In the genomic region with DNA sequence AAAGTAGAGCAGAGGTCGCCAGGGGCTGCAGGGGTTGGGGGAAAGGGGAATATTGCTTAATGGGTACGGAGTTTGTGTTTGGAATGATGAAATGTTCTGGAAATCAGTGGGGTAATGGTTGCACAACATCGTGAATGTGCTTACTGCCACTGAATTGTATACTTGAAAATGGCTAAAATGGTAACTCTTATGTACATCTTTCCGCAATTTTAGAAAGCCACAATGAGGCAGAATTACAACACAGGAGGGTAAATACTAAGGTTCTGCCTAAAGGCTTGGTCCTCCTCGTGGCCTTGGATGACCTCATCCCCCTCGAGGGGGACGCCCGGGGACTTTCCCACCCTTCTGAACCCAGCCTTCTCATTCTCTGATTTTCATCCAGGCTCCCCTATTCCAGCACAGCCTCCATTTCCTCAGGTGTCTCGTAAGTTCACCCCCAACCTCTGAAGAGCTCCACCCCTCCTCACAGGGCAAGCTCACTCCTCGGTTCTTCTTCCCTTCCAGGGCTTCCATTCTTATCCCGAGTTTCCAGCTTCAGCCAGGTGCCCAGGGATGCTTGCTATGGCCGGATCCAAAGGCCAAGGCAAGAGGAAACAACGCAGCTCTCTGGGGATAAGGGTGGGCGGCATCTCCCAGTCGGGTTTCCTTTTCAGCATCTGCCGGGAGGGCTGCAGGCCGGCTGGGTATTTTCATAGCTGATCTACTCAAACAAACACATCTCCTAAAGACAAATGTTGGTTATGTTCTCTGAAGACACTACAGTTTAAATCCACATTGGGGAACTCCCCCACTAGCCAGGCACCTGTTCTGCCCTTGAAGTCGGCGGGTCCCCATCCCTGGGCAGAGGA, we compare ENCODE assay signal across 11 cellular contexts.
DNase-seq lines count a peak whose midpoint lies in the region; ATAC-seq, FAIRE-seq and TF ChIP-seq lines count a peak whose summit lies in the region.
"Had no signal": no experiment of that assay in that cellular context is flagged by ENCODE, and none has a peak within 500 bp of the region (broad histone marks: within the 10 kb centered on the region; RNA-seq: fewer than 3 reads in every experiment).

No MANE protein-coding gene starts in this region.

- H3K4me1 Mint-ChIP-seq in stimulated activated effector memory CD8-positive, alpha-beta T cell treated with anti-CD3 and anti-CD28 coated beads, Interleukin-12 subunit alpha, Interleukin-12 subunit beta, amount 100 ng/mL, for 72 hours: peaks cover 16% of the 10 kb centered on the region

- H3K27ac Mint-ChIP-seq in stimulated activated effector memory CD8-positive, alpha-beta T cell treated with anti-CD3 and anti-CD28 coated beads, Interleukin-12 subunit alpha, Interleukin-12 subunit beta, amount 100 ng/mL, for 72 hours: no peak overlapping the region

- no peak overlapping the region for H3K27ac ChIP-seq in small intestine (ENCODE audit: low read depth in 1 of 2, low read length in 1 of 2)

- WGBS in small intestine, 3 donors: 66 to 76% (median 71%) methylated on average over 19 of the region's 19 CpGs

- peak overlapping the region; percentile 24 for H3K9ac ChIP-seq in adipocyte (ENCODE audit: low read length)

- no peaks in the 10 kb centered on the region for H3K9me3 ChIP-seq in adipocyte (ENCODE audit: control insufficient read depth, low read length)
- H3K9me3 ChIP-seq in small intestine (ENCODE audit: control insufficient read depth, low read depth): no peaks in the 10 kb centered on the region

- no peaks in the 10 kb centered on the region for H3K9me3 Mint-ChIP-seq in stimulated activated effector memory CD8-positive, alpha-beta T cell treated with anti-CD3 and anti-CD28 coated beads, Interleukin-12 subunit alpha, Interleukin-12 subunit beta, amount 100 ng/mL, for 72 hours

- H3K4me3 ChIP-seq in adipocyte (ENCODE audit: low read length) (no peak overlapping the region), small intestine (ENCODE audit: low read depth in 1 of 2, low read length in 2 of 2) (no peak overlapping the region)

- no peak overlapping the region for H3K4me3 Mint-ChIP-seq in stimulated activated effector memory CD8-positive, alpha-beta T cell treated with anti-CD3 and anti-CD28 coated beads, Interleukin-12 subunit alpha, Interleukin-12 subunit beta, amount 100 ng/mL, for 72 hours

- peaks cover 59% of the 10 kb centered on the region for H3K4me1 ChIP-seq in adipocyte (ENCODE audit: control insufficient read depth, insufficient read depth, low read length)
- no peaks in the 10 kb centered on the region for H3K4me1 ChIP-seq in small intestine (ENCODE audit: control insufficient read depth in 2 of 2, insufficient read depth in 1 of 2, low read depth in 1 of 2, low read length in 1 of 2)

- H3K36me3 Mint-ChIP-seq in stimulated activated effector memory CD8-positive, alpha-beta T cell treated with anti-CD3 and anti-CD28 coated beads, Interleukin-12 subunit alpha, Interleukin-12 subunit beta, amount 100 ng/mL, for 72 hours: no peaks in the 10 kb centered on the region

- peak; percentile 33 for TF ChIP-seq POLR2A in GM19193 (IDR thresholded peaks at IDR 0.05; ENCODE audit: extremely low read depth, insufficient read depth, insufficient read length)

- H3K36me3 ChIP-seq in adipocyte (ENCODE audit: control insufficient read depth, insufficient read depth, low read length, severe bottlenecking) (no peaks in the 10 kb centered on the region), small intestine (ENCODE audit: control insufficient read depth in 2 of 2, insufficient read depth in 2 of 2, low read length in 2 of 2) (no peaks in the 10 kb centered on the region)

- peak; percentile 36 for DNase-seq in adipocyte (ENCODE audit: low read depth)
- no peak for DNase-seq in stimulated activated effector memory CD8-positive, alpha-beta T cell treated with anti-CD3 and anti-CD28 coated beads, Interleukin-12 subunit alpha, Interleukin-12 subunit beta, amount 100 ng/mL, for 72 hours (ENCODE audit: low spot score in 2 of 2)
- DNase-seq in GF-D8 (lab: John Stamatoyannopoulos, UW): no peak
- no peak for DNase-seq in stimulated activated CD4-positive, alpha-beta T cell treated with anti-CD3 and anti-CD28 coated beads, Interleukin-2, amount 100 ng/mL, for 48 hours
- no peak for DNase-seq in small intestine
- DNase-seq: activated CD4-positive, alpha-beta T cell treated with anti-CD3 and anti-CD28 coated beads for 4 hours; mesendoderm; NCI-H2171 treated with DMSO at 0.1 percent for 48 hours had no signal

- no peaks in the 10 kb centered on the region for H3K27me3 ChIP-seq in adipocyte (replicated peaks; ENCODE audit: control insufficient read depth, insufficient read depth, low read length)
- H3K27me3 ChIP-seq in small intestine (ENCODE audit: control insufficient read depth in 2 of 2, insufficient read depth in 2 of 2, low read length in 2 of 2): no peaks in the 10 kb centered on the region

- peak; percentile 60 for ATAC-seq in HG02970 (IDR thresholded peaks at IDR 0.05; ENCODE audit: low FRiP score, unreplicated experiment)
- ATAC-seq in stimulated activated effector memory CD8-positive, alpha-beta T cell treated with anti-CD3 and anti-CD28 coated beads, Interleukin-12 subunit alpha, Interleukin-12 subunit beta, amount 100 ng/mL, for 72 hours: peak; percentile 49
- ATAC-seq in GM21528 (IDR thresholded peaks at IDR 0.05; ENCODE audit: low FRiP score, unreplicated experiment): no peak

- FAIRE-seq in small intestine (lab: Jason Lieb, UNC): no peak
